In genomic region chr14:105203057-105203494, GRCh38 we compare ENCODE assay signal across 8 cellular contexts. TPM values are rescaled to one million over a fixed set of nuclear protein-coding genes. Genes with fewer than 3 reads are reported as not detected.
DNase-seq lines count a peak whose midpoint lies in the region; ATAC-seq and TF ChIP-seq lines count a peak whose summit lies in the region.

No MANE protein-coding gene starts in this region.

- no peak overlapping the region for H2AK5ac ChIP-seq in trophoblast cell (ENCODE audit: low read length)

- H3K27me3 ChIP-seq in BLaER1 (no peaks in the 10 kb centered on the region), HCT116 (ENCODE audit: insufficient read depth, low read length) (no peaks in the 10 kb centered on the region), trophoblast cell (ENCODE audit: insufficient read depth, low read length) (peaks cover 3% of the 10 kb centered on the region)

- H3K4me2 ChIP-seq in BLaER1 (peak overlapping the region; percentile 99), HCT116 (ENCODE audit: low read length) (peak overlapping the region; percentile 45), trophoblast cell (ENCODE audit: low read length) (no peak overlapping the region)

- TF ChIP-seq CTCF in HCT116 (IDR thresholded peaks at IDR 0.05 in 2 of 3, conservative IDR thresholded peaks at IDR 0.05 in 1 of 3; ENCODE audit: borderline replicate concordance in 1 of 3, insufficient read depth in 1 of 3, low read depth in 2 of 3, low read length in 2 of 3), result peak in 2 of 3 experiments; percentile 86 to 93; a peak in 4 of 6 replicates

- no peak overlapping the region for H3K4me3 ChIP-seq in BLaER1
- H3K4me3 ChIP-seq in HCT116 (replicated peaks in 1 of 2; ENCODE audit: low read depth in 1 of 2, low read length in 2 of 2), result no peak overlapping the region
- no peak overlapping the region for H3K4me3 ChIP-seq in trophoblast cell (ENCODE audit: low read depth, low read length)

- CTCF ChIA-PET in HCT116 (lab: Charles Lee), result interaction anchor here (1.2 to 1.9 kb wide), 3 partner anchors 65 to 149 kb away, joined by 3 to 10 read pairs (median 3); no protein-coding TSS in a partner anchor

- H2BK12ac ChIP-seq in trophoblast cell (ENCODE audit: low read length), result no peak overlapping the region

- no peak overlapping the region for H3K4ac ChIP-seq in trophoblast cell (ENCODE audit: low read depth, low read length)

- no peak overlapping the region for H4K12ac ChIP-seq in trophoblast cell (ENCODE audit: low read depth, low read length)

- no peak for DNase-seq in HCT116 (ENCODE audit: low read depth, low spot score)
- peak; percentile 51 for DNase-seq in RPMI8226
- DNase-seq in activated naive CD4-positive, alpha-beta T cell (lab: John Stamatoyannopoulos, UW), result peak; percentile 18 to 57 (median 46)
- peak; percentile 73 for DNase-seq in germinal center (ENCODE audit: low spot score)
- peak; percentile 79 to 90 for DNase-seq in trophoblast cell

- H3K36me3 ChIP-seq in BLaER1 (no peaks in the 10 kb centered on the region), HCT116 (ENCODE audit: control insufficient read depth in 1 of 2, insufficient read depth in 2 of 2, low read length in 2 of 2) (no peaks in the 10 kb centered on the region), trophoblast cell (ENCODE audit: control insufficient read depth in 1 of 2, insufficient read depth in 2 of 2, low read length in 2 of 2) (no peaks in the 10 kb centered on the region)

- no TSS peak for BruUV-seq in HCT116 (replicated peaks; lab: Mats Ljungman, UMichigan)

- H3K9me2 ChIP-seq in HCT116 (ENCODE audit: insufficient read depth), result no peaks in the 10 kb centered on the region

- H4K8ac ChIP-seq in trophoblast cell (ENCODE audit: low read depth, low read length), result no peak overlapping the region

- no peak overlapping the region for H2BK5ac ChIP-seq in trophoblast cell (ENCODE audit: low read depth, low read length, poor library complexity)

- RAD21 ChIA-PET in HCT116 (lab: Charles Lee; ENCODE audit: low non-redundant PET in 1 of 2, low total read pairs in 2 of 2, uncharacterized antibody in 2 of 2, unreplicated experiment in 2 of 2), result no interaction called here

- H3K79me2 ChIP-seq in HCT116 (ENCODE audit: insufficient read depth, low read length) (no peaks in the 10 kb centered on the region), trophoblast cell (ENCODE audit: control insufficient read depth, insufficient read depth, low read length, poor library complexity) (no peaks in the 10 kb centered on the region)

- H3K14ac ChIP-seq in trophoblast cell (ENCODE audit: low read length), result no peak overlapping the region

- WGBS in trophoblast cell (ENCODE audit: extremely low coverage, insufficient coverage, insufficient read length), result no CpG with 5 or more reads among the region's 18 CpGs

- peaks cover 50% of the 10 kb centered on the region for H4K20me1 ChIP-seq in BLaER1
- H4K20me1 ChIP-seq in HCT116 (ENCODE audit: insufficient read depth), result no peaks in the 10 kb centered on the region

- no peak for TF ChIP-seq POLR2A in HCT116 (IDR thresholded peaks at IDR 0.05; ENCODE audit: borderline replicate concordance, extremely low read depth, insufficient read depth, insufficient read length)

- H3K9ac ChIP-seq in BLaER1 (no peak overlapping the region), HCT116 (ENCODE audit: low read length) (no peak overlapping the region), trophoblast cell (ENCODE audit: low read length) (no peak overlapping the region)

- intact Hi-C loops in HCT116 (cut with micrococcal nuclease), result loop anchor here (1.0 kb wide), 1 partner anchor 149 kb away; no protein-coding TSS in a partner anchor

- no peak overlapping the region for H3K23ac ChIP-seq in trophoblast cell (ENCODE audit: low read length)

- H3K9me3 ChIP-seq in BLaER1, result no peaks in the 10 kb centered on the region
- no peaks in the 10 kb centered on the region for H3K9me3 ChIP-seq in HCT116 (ENCODE audit: control insufficient read depth in 1 of 2, insufficient read depth in 1 of 2, low read depth in 1 of 2, low read length in 2 of 2)
- H3K9me3 ChIP-seq in trophoblast cell (ENCODE audit: insufficient read depth, low read depth, low read length), result peaks cover 2% of the 10 kb centered on the region

- no peaks in the 10 kb centered on the region for H3K79me1 ChIP-seq in trophoblast cell (ENCODE audit: low read length)

- no peak overlapping the region for H4K91ac ChIP-seq in trophoblast cell (ENCODE audit: low read depth, low read length)

- peak overlapping the region; percentile 65; the same call in 1 of the 2 replicates for H3K27ac ChIP-seq in BLaER1
- H3K27ac ChIP-seq in HCT116 (ENCODE audit: low read depth, low read length), result no peak overlapping the region
- H3K27ac ChIP-seq in trophoblast cell (ENCODE audit: low read depth, low read length), result no peak overlapping the region

- no peak for TF ChIP-seq RAD21 in HCT116 (IDR thresholded peaks at IDR 0.05; ENCODE audit: low read depth)

- H3K4me1 ChIP-seq in BLaER1 (peaks cover 98% of the 10 kb centered on the region), HCT116 (ENCODE audit: control insufficient read depth in 1 of 2, insufficient read depth in 2 of 2, low read length in 2 of 2) (peaks cover 25 to 38% of the 10 kb centered on the region in 2 experiments; a peak in 3 of 4 replicates), trophoblast cell (ENCODE audit: control insufficient read depth in 1 of 2, insufficient read depth in 2 of 2, low read length in 2 of 2) (peaks cover 1 to 2% of the 10 kb centered on the region in 2 experiments)

- no peak overlapping the region for H2BK120ac ChIP-seq in trophoblast cell (ENCODE audit: insufficient read depth, low read length, poor library complexity)

- H3K18ac ChIP-seq in trophoblast cell (ENCODE audit: low read length), result no peak overlapping the region

- peak; percentile 75 for ATAC-seq in HCT116
- ATAC-seq in HG03460 (IDR thresholded peaks at IDR 0.05; ENCODE audit: unreplicated experiment), result no peak
- ATAC-seq in GM21529 (IDR thresholded peaks at IDR 0.05; ENCODE audit: unreplicated experiment), result no peak

- POLR2A ChIA-PET in HCT116 (lab: Charles Lee), result no interaction called here

- no peak overlapping the region for H2AFZ ChIP-seq in HCT116 (ENCODE audit: low read depth, low read length, poor library complexity, severe bottlenecking)
- no peak overlapping the region for H2AFZ ChIP-seq in trophoblast cell (ENCODE audit: insufficient read depth, low read length, poor library complexity)

TF ChIP-seq in HCT116, 20 proteins besides CTCF, POLR2A, EP300 and RAD21:
- TF ChIP-seq ELF1 (IDR thresholded peaks at IDR 0.05; ENCODE audit: borderline replicate concordance, low read depth) (no peak), ZFX (IDR thresholded peaks at IDR 0.05) (no peak), YY1 (IDR thresholded peaks at IDR 0.05; ENCODE audit: extremely low read depth, insufficient replicate concordance, low read depth, low read length) (peak; percentile 34), JUND (IDR thresholded peaks at IDR 0.05) (no peak), FOSL1 (IDR thresholded peaks at IDR 0.05; ENCODE audit: low read depth) (no peak), CBX3 (IDR thresholded peaks at IDR 0.05; ENCODE audit: low read depth) (no peak), SIN3A (IDR thresholded peaks at IDR 0.05; ENCODE audit: low read depth) (no peak), EZH2 (IDR thresholded peaks at IDR 0.05) (no peak), POLR2AphosphoS5 (IDR thresholded peaks at IDR 0.05; ENCODE audit: low read depth, low read length) (peak; percentile 18; the same call in 1 of the 2 replicates)
- TF ChIP-seq, protein P1, sequence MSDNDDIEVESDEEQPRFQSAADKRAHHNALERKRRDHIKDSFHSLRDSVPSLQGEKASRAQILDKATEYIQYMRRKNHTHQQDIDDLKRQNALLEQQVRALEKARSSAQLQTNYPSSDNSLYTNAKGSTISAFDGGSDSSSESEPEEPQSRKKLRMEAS (IDR thresholded peaks at IDR 0.05), result no peak

RNA-seq across cellular contexts. Expression of gene NUDT14, which starts 22.0 kb away (rescaled TPM):
- total RNA-seq in HCT116 (2021; ENCODE audit: unreplicated experiment), result 56.1 TPM
- polyA plus RNA-seq in HCT116 (2012), result 41.5 and 42.8 TPM in 2 replicates
- polyA plus RNA-seq in trophoblast cell (2013), result 8.6 and 9.6 TPM in 2 replicates

RNA-seq across cellular contexts. Expression of gene JAG2, which starts 34.5 kb away (rescaled TPM):
- total RNA-seq in HCT116 (2021; ENCODE audit: unreplicated experiment), result 85.9 TPM
- 71.0 and 86.6 TPM in 2 replicates for polyA plus RNA-seq in HCT116 (2012)
- 1.6 and 2.0 TPM in 2 replicates for polyA plus RNA-seq in trophoblast cell (2013)

RNA-seq across cellular contexts. Expression of gene BTBD6, which starts 45.3 kb away (rescaled TPM):
- 35.9 TPM for total RNA-seq in HCT116 (2021; ENCODE audit: unreplicated experiment)
- polyA plus RNA-seq in HCT116 (2012), result 38.8 TPM in 2 replicates
- 18.3 and 18.8 TPM in 2 replicates for polyA plus RNA-seq in trophoblast cell (2013)
